In the genomic region with DNA sequence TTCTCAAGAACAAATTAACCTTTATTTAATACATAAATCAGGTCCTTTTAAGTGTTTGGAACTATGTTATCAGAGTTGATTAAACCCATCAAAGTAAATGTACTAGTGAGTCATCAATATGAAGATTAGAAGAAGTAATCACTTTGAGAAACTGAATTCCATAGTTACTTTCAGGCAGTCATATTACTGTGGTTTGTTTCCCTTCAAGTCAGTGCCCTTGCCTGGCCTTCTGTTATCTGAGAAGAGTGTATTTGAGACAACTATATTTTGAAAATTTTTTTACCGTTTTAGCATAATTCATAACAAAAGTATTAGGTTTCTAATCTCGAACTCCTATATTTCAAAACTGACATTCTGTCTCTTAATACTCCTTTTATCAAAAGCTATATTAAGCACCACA, we compare ENCODE assay signal across 28 cellular contexts.
"Had no signal": no experiment of that assay in that cellular context is flagged by ENCODE, and none has a peak within 500 bp of the region (broad histone marks: within the 10 kb centered on the region; RNA-seq: fewer than 3 reads in every experiment).

No MANE protein-coding gene starts in this region.

- H3K9ac ChIP-seq: neural progenitor cell had no signal

- DNase-seq: colonic mucosa; effector CD8-positive, alpha-beta T cell; endodermal cell; foreskin keratinocyte; glutamatergic neuron; heart right ventricle; hypothalamus; immature natural killer cell; kidney; left lung; mesenchymal stem cell; mucosa of descending colon; naive thymus-derived CD4-positive, alpha-beta T cell; right cardiac atrium; sigmoid colon; spleen; stimulated activated CD4-positive, alpha-beta T cell treated with anti-CD3 and anti-CD28 coated beads, Interleukin-4, amount 100 ng/mL, for 4 hours; stimulated activated naive CD8-positive, alpha-beta T cell treated with anti-CD3 and anti-CD28 coated beads, Interleukin-15, Interleukin-2, amounts not matched to agents 100 U/mL and 50 U/mL, for 24 hours; substantia nigra; testis; upper lobe of left lung had no signal

- H3K4me2 ChIP-seq: neural progenitor cell had no signal

- H3K4me3 ChIP-seq: colonic mucosa, gastroesophageal sphincter, heart right ventricle, left lung, mucosa of descending colon, neural progenitor cell, prostate gland, sigmoid colon, skin epidermis, spleen, testis, tibial nerve, upper lobe of left lung had no signal

- H3K36me3 ChIP-seq: colonic mucosa, prostate gland, upper lobe of left lung had no signal

- H3K4me1 ChIP-seq: colonic mucosa, gastroesophageal sphincter, heart right ventricle, left lung, neural progenitor cell, prostate gland, sigmoid colon, spleen, upper lobe of left lung had no signal

- H3K27me3 ChIP-seq: colonic mucosa, foreskin keratinocyte, gastroesophageal sphincter, heart right ventricle, left lung, neural progenitor cell, sigmoid colon, spleen, testis, tibial nerve, upper lobe of left lung had no signal

- H3K9me3 ChIP-seq: colonic mucosa, gastroesophageal sphincter, heart right ventricle, left lung, mucosa of descending colon, prostate gland, sigmoid colon, spleen, testis, tibial nerve, upper lobe of left lung had no signal

- H2AFZ ChIP-seq: neural progenitor cell had no signal

- FAIRE-seq: kidney, urothelium cell line had no signal

- H3K27ac ChIP-seq: colonic mucosa, epithelial cell of prostate, foreskin keratinocyte, gastroesophageal sphincter, heart right ventricle, left lung, neural progenitor cell, prostate gland, sigmoid colon, skin epidermis, spleen, testis, tibial nerve, upper lobe of left lung had no signal
